8 cellular contexts compared by ENCODE assay signal in genomic region chr2:229922449-229923386, GRCh38. TPM values are rescaled to one million over a fixed set of nuclear protein-coding genes. Genes with fewer than 3 reads are reported as not detected.
DNase-seq lines count a peak whose midpoint lies in the region; ATAC-seq and TF ChIP-seq lines count a peak whose summit lies in the region.

TSS of gene FBXO36 (plus strand) at chr2:229922503. CDS start at chr2:229922514, 11 bp downstream.

- no peaks in the 10 kb centered on the region for H3K9me3 Mint-ChIP-seq in activated naive CD8-positive, alpha-beta T cell treated with anti-CD3 and anti-CD28 coated beads, Interleukin-2, amount 10 ng/mL, durations not matched to agents 7 days and 5 days

- H3K27me3 Mint-ChIP-seq in activated naive CD8-positive, alpha-beta T cell treated with anti-CD3 and anti-CD28 coated beads, Interleukin-2, amount 10 ng/mL, durations not matched to agents 7 days and 5 days, result no peaks in the 10 kb centered on the region

- H3K4me3 ChIP-seq in left ventricle myocardium inferior, result peak within 1 kb of the TSS; percentile 83

- intact Hi-C loops in left ventricle myocardium inferior (cut with micrococcal nuclease), result no loop called here

- TF ChIP-seq POLR2A in Raji (IDR thresholded peaks at IDR 0.05; ENCODE audit: insufficient read depth, low read depth, low read length), result 0 out of 2 replicates have a peak, but pooled peaks have one; percentile 5

- TF ChIP-seq CTCF in left ventricle myocardium inferior (IDR thresholded peaks at IDR 0.05; ENCODE audit: borderline replicate concordance), result no peak

- peaks cover 10% of the 10 kb centered on the region for H3K36me3 Mint-ChIP-seq in activated naive CD8-positive, alpha-beta T cell treated with anti-CD3 and anti-CD28 coated beads, Interleukin-2, amount 10 ng/mL, durations not matched to agents 7 days and 5 days

- H3K9me3 ChIP-seq in KOPT-K1 (ENCODE audit: insufficient read depth, low read length, poor library complexity, severe bottlenecking) (no peaks in the 10 kb centered on the region), left ventricle myocardium inferior (replicated peaks) (no peaks in the 10 kb centered on the region)

- H3K4me1 Mint-ChIP-seq in activated naive CD8-positive, alpha-beta T cell treated with anti-CD3 and anti-CD28 coated beads, Interleukin-2, amount 10 ng/mL, durations not matched to agents 7 days and 5 days, result peaks cover 33% of the 10 kb centered on the region

- H3K27ac ChIP-seq in KOPT-K1 (ENCODE audit: low read depth, low read length, poor library complexity, severe bottlenecking), result peak within 1 kb of the TSS; percentile 99
- peak within 1 kb of the TSS; percentile 99 for H3K27ac ChIP-seq in left ventricle myocardium inferior (replicated peaks)

- H3K27me3 ChIP-seq in left ventricle myocardium inferior (ENCODE audit: low read depth), result no peaks in the 10 kb centered on the region

- H3K36me3 ChIP-seq in KOPT-K1 (ENCODE audit: insufficient read depth, low read length), result peaks cover 7% of the 10 kb centered on the region
- H3K36me3 ChIP-seq in left ventricle myocardium inferior, result no peaks in the 10 kb centered on the region

- peak within 1 kb of the TSS; percentile 99 for H3K4me3 Mint-ChIP-seq in activated naive CD8-positive, alpha-beta T cell treated with anti-CD3 and anti-CD28 coated beads, Interleukin-2, amount 10 ng/mL, durations not matched to agents 7 days and 5 days

- ATAC-seq in GM21825 (IDR thresholded peaks at IDR 0.05; ENCODE audit: unreplicated experiment), result peak; percentile 60
- ATAC-seq in activated naive CD8-positive, alpha-beta T cell treated with anti-CD3 and anti-CD28 coated beads, Interleukin-2, amount 10 ng/mL, durations not matched to agents 7 days and 5 days (ENCODE audit: low read depth), result peak; percentile 53

- POLR2A ChIA-PET in activated naive CD8-positive, alpha-beta T cell treated with anti-CD3 and anti-CD28 coated beads, Interleukin-2, amount 10 ng/mL, durations not matched to agents 7 days and 5 days (lab: Charles Lee), result interaction anchor here (0.6 to 1.9 kb wide), 4 partner anchors 70 to 1691 kb away, joined by 3 to 8 read pairs (median 5); no protein-coding TSS in a partner anchor

- H3K27ac Mint-ChIP-seq in activated naive CD8-positive, alpha-beta T cell treated with anti-CD3 and anti-CD28 coated beads, Interleukin-2, amount 10 ng/mL, durations not matched to agents 7 days and 5 days, result peak within 1 kb of the TSS; percentile 99

- peak; percentile 82 for DNase-seq in ELR (ENCODE audit: low read depth)
- peak; percentile 94 for DNase-seq in activated naive CD8-positive, alpha-beta T cell treated with anti-CD3 and anti-CD28 coated beads, Interleukin-2, amount 10 ng/mL, durations not matched to agents 7 days and 5 days
- DNase-seq in left ventricle myocardium inferior, result peak; percentile 89
- peak; percentile 33 for DNase-seq in renal cortical epithelial cell (ENCODE audit: low read depth)
- no peak for DNase-seq in T1000 (lab: John Stamatoyannopoulos, UW)

- peaks cover 56% of the 10 kb centered on the region for H3K4me1 ChIP-seq in left ventricle myocardium inferior

RNA-seq across cellular contexts. Expression of gene FBXO36, which starts in this region (rescaled TPM):
- 1 to 10 TPM; 1.1 to 1.8 TPM for total RNA-seq in activated naive CD8-positive, alpha-beta T cell treated with anti-CD3 and anti-CD28 coated beads, Interleukin-2, amount 10 ng/mL, durations not matched to agents 7 days and 5 days
- total RNA-seq in left ventricle myocardium inferior (0.58 TPM), renal cortical epithelial cell (4.2 and 8.0 TPM in 2 replicates)

Comparison
In these comparisons a context has a peak if more than half of its experiments do, and no peak if none do; other contexts are left out.
1. Peak in DNase-seq, H3K4me3 ChIP-seq and H3K27ac ChIP-seq in left ventricle myocardium inferior; RNA of the gene not detected or under 1 TPM.